ENCODE assay signal across 7 cellular contexts in genomic region chr6:69835414-69836179, GRCh38. TPM values are rescaled to one million over a fixed set of nuclear protein-coding genes. Genes with fewer than 3 reads are reported as not detected.
DNase-seq lines count a peak whose midpoint lies in the region; ATAC-seq and TF ChIP-seq lines count a peak whose summit lies in the region.

No MANE protein-coding gene starts in this region.

- ATAC-seq in GM19372 (IDR thresholded peaks at IDR 0.05; ENCODE audit: low read depth, unreplicated experiment) = peak; percentile 86
- ATAC-seq in HG03280 (IDR thresholded peaks at IDR 0.05; ENCODE audit: unreplicated experiment) = peak; percentile 78
- ATAC-seq in right lobe of liver = peak; percentile 92 to 99 (median 96)

- no peaks in the 10 kb centered on the region for H3K9me3 ChIP-seq in breast epithelium
- H3K9me3 ChIP-seq in right lobe of liver = no peaks in the 10 kb centered on the region
- H3K9me3 ChIP-seq in vagina = no peaks in the 10 kb centered on the region

- peak; percentile 65 for DNase-seq in EH (ENCODE audit: low read depth)
- peak; percentile 74 for DNase-seq in NCI-H748 treated with DMSO at 0.1 percent for 48 hours (lab: John Stamatoyannopoulos, UW)
- DNase-seq in breast epithelium (ENCODE audit: low spot score in 2 of 2) = no peak
- DNase-seq in right lobe of liver = no peak
- DNase-seq in vagina (ENCODE audit: extremely low spot score in 2 of 2) = no peak

- no peak for TF ChIP-seq POLR2A in breast epithelium (IDR thresholded peaks at IDR 0.05)
- no peak for TF ChIP-seq POLR2A in right lobe of liver (IDR thresholded peaks at IDR 0.05)
- no peak for TF ChIP-seq POLR2A in vagina (IDR thresholded peaks at IDR 0.05)

- 5% methylated on average over 5 of the region's 5 CpGs for WGBS in right lobe of liver (ENCODE audit: insufficient coverage, low coverage, low lambda C conversion rate, missing lambda C conversion rate)

- H3K27me3 ChIP-seq in breast epithelium (no peaks in the 10 kb centered on the region), right lobe of liver (no peaks in the 10 kb centered on the region), vagina (no peaks in the 10 kb centered on the region)

- H3K36me3 ChIP-seq in breast epithelium = no peaks in the 10 kb centered on the region
- H3K36me3 ChIP-seq in right lobe of liver = no peaks in the 10 kb centered on the region
- no peaks in the 10 kb centered on the region for H3K36me3 ChIP-seq in vagina

- intact Hi-C loops in breast epithelium (cut with DNase I; ENCODE audit: low total_unique reads) (no loop called here), right lobe of liver (cut with DNase I) (no loop called here), vagina (cut with DNase I) (no loop called here)

- TF ChIP-seq CTCF in breast epithelium (IDR thresholded peaks at IDR 0.05) (peak; percentile 9 to 53 (median 49)), right lobe of liver (IDR thresholded peaks at IDR 0.05) (peak; percentile 73 to 85 (median 80)), vagina (IDR thresholded peaks at IDR 0.05) (peak in 2 of 3 experiments; percentile 51 to 58)

- H3K27ac ChIP-seq in breast epithelium = no peak overlapping the region
- no peak overlapping the region for H3K27ac ChIP-seq in right lobe of liver
- no peak overlapping the region for H3K27ac ChIP-seq in vagina

- H3K4me1 ChIP-seq in breast epithelium (no peaks in the 10 kb centered on the region), right lobe of liver (no peaks in the 10 kb centered on the region), vagina (no peaks in the 10 kb centered on the region)

- H3K4me3 ChIP-seq in breast epithelium = no peak overlapping the region
- H3K4me3 ChIP-seq in right lobe of liver = no peak overlapping the region
- no peak overlapping the region for H3K4me3 ChIP-seq in vagina

RNA-seq across cellular contexts. Expression of gene COL19A1, which starts 30.8 kb away (rescaled TPM):
- total RNA-seq in breast epithelium (under 1 TPM in 2 of 3 donors, not detected in 1; 0.15 to 0.66 TPM), right lobe of liver (under 1 TPM in 4 of 6 experiments, not detected in 2; 0.18 to 0.39 (median 0.27) TPM), vagina (0.49 TPM)

RNA-seq across cellular contexts. Expression of gene LMBRD1, which starts 38.8 kb away (rescaled TPM):
- 10 to 100 TPM; 53.4 to 88.7 (median 75.7) TPM for total RNA-seq in breast epithelium
- total RNA-seq in right lobe of liver = 10 to 100 TPM; 37.9 to 57.7 (median 50.2) TPM
- total RNA-seq in vagina = 36.6 TPM

Comparison
In these comparisons a context has a peak if more than half of its experiments do, and no peak if none do; other contexts are left out.
1. DNase-seq: peak in EH (single experiment) and NCI-H748 treated with DMSO at 0.1 percent for 48 hours (single experiment); none in breast epithelium (0 of 2), right lobe of liver (0 of 3) and vagina (0 of 2).
2. Peak in every context shown above with its lines, with median percentiles within 50 percentile points of each other: ATAC-seq and CTCF ChIP-seq.